In genomic region chr22:50695421-50696250, GRCh38 we compare ENCODE assay signal across 11 cellular contexts. TPM values are rescaled to one million over a fixed set of nuclear protein-coding genes. Genes with fewer than 3 reads are reported as not detected.
DNase-seq lines count a peak whose midpoint lies in the region; ATAC-seq and TF ChIP-seq lines count a peak whose summit lies in the region.
"Had no signal": no experiment of that assay in that cellular context is flagged by ENCODE, and none has a peak within 500 bp of the region (broad histone marks: within the 10 kb centered on the region; RNA-seq: fewer than 3 reads in every experiment).

No MANE protein-coding gene starts in this region.

- peaks cover 38% of the 10 kb centered on the region for H3K4me1 Mint-ChIP-seq in brain
- peaks cover 8% of the 10 kb centered on the region for H3K4me1 Mint-ChIP-seq in progenitor cell of endocrine pancreas (ENCODE audit: low read depth)

- ATAC-seq in left ventricle myocardium superior (no peak), HG03108 (IDR thresholded peaks at IDR 0.05; ENCODE audit: unreplicated experiment) (no peak), omental fat pad (ENCODE audit: low FRiP score) (no peak), GM21390 (IDR thresholded peaks at IDR 0.05; ENCODE audit: unreplicated experiment) (no peak)
- ATAC-seq: activated CD4-positive, CD25-positive, alpha-beta regulatory T cell treated with anti-CD3 and anti-CD28 coated beads, Interleukin-2, amount 50 U/mL, for 24 hours; T-cell had no signal

- H3K9me3 Mint-ChIP-seq in brain, result peaks cover 3 to 10% (median 9%) of the 10 kb centered on the region in 5 experiments
- peaks cover 6% of the 10 kb centered on the region for H3K9me3 Mint-ChIP-seq in progenitor cell of endocrine pancreas (ENCODE audit: low read depth)

- TF ChIP-seq CTCF in brain (conservative IDR thresholded peaks at IDR 0.05), result no peak
- no peak for TF ChIP-seq CTCF in progenitor cell of endocrine pancreas (IDR thresholded peaks at IDR 0.05; ENCODE audit: unreplicated experiment)
- no peak for TF ChIP-seq CTCF in omental fat pad (IDR thresholded peaks at IDR 0.05)

- peak overlapping the region; percentile 56 to 82 (median 77) for H3K4me3 Mint-ChIP-seq in brain
- H3K4me3 Mint-ChIP-seq in progenitor cell of endocrine pancreas (ENCODE audit: low read depth), result peak overlapping the region; percentile 71
- H3K4me3 Mint-ChIP-seq: T-cell had no signal

- H3K27me3 Mint-ChIP-seq in brain (peaks cover 3% of the 10 kb centered on the region), progenitor cell of endocrine pancreas (peaks cover 33% of the 10 kb centered on the region)

- intact Hi-C loops in left ventricle myocardium superior (cut with micrococcal nuclease), result no loop called here

- H3K27ac Mint-ChIP-seq in brain, result peak overlapping the region in 3 of 5 experiments; percentile 48 to 86 (median 78)
- H3K27ac Mint-ChIP-seq in progenitor cell of endocrine pancreas, result no peak overlapping the region
- H3K27ac Mint-ChIP-seq: T-cell had no signal

- peaks cover 4% of the 10 kb centered on the region for H3K36me3 Mint-ChIP-seq in brain
- H3K36me3 Mint-ChIP-seq in progenitor cell of endocrine pancreas (ENCODE audit: insufficient read depth), result peaks cover 3% of the 10 kb centered on the region
- H3K36me3 Mint-ChIP-seq: T-cell had no signal

- DNase-seq in NCI-H2029 (lab: John Stamatoyannopoulos, UW) (peak; percentile 47), left ventricle myocardium superior (peak; percentile 23), progenitor cell of endocrine pancreas (ENCODE audit: low spot score, unreplicated experiment) (no peak), omental fat pad (ENCODE audit: low spot score) (no peak)
- DNase-seq: NCI-H510A; stimulated activated naive CD4-positive, alpha-beta T cell treated with Interleukin-2 at 50 U/mL for 16 hours; T-cell had no signal

RNA-seq across cellular contexts. Expression of gene SHANK3, which starts 23.0 kb away (rescaled TPM):
- polyA plus RNA-seq in brain (ENCODE audit: insufficient read depth, low read depth, low replicate concordance), result 19.5 TPM
- 22.9 TPM for total RNA-seq in left ventricle myocardium superior
- total RNA-seq in progenitor cell of endocrine pancreas, result 6.9 and 7.5 TPM in 2 replicates
- 10 to 100 TPM in 3 of 4 donors, 1 to 10 TPM in 1; 3.3 to 61.3 (median 19.4) TPM for total RNA-seq in omental fat pad

RNA-seq across cellular contexts. Expression of gene ACR, which starts 42.4 kb away (rescaled TPM):
- 3.0 TPM for polyA plus RNA-seq in brain (ENCODE audit: insufficient read depth, low read depth, low replicate concordance)
- total RNA-seq in left ventricle myocardium superior, result not detected
- total RNA-seq in progenitor cell of endocrine pancreas, result 0.62 TPM in 1 of 2 replicates, not detected in the other
- 1 to 10 TPM in 1 of 4 donors, under 1 TPM in 1, not detected in 2; 0.72 to 1.7 TPM for total RNA-seq in omental fat pad
- total RNA-seq: T-cell had no signal

Comparison
In these comparisons a context has a peak if more than half of its experiments do, and no peak if none do; other contexts are left out.
1. DNase-seq: peak in NCI-H2029 (single experiment) and left ventricle myocardium superior (single experiment); none in progenitor cell of endocrine pancreas (single experiment) and omental fat pad (single experiment).